ENCODE assay signal across 1 cellular context in genomic region chr14:90522585-90523191, GRCh38.
TF ChIP-seq lines count a peak whose summit lies in the region.

No MANE protein-coding gene starts in this region.

TF ChIP-seq in GM23338, 12 proteins besides CTCF, POLR2A, EP300 and RAD21 (continued from another document):
- TF ChIP-seq ZNF462 (CRISPR knock-in tag; IDR thresholded peaks at IDR 0.05) = no peak
- no peak for TF ChIP-seq POLR2AphosphoS5 (IDR thresholded peaks at IDR 0.05; ENCODE audit: low read depth)
